In the genomic region with DNA sequence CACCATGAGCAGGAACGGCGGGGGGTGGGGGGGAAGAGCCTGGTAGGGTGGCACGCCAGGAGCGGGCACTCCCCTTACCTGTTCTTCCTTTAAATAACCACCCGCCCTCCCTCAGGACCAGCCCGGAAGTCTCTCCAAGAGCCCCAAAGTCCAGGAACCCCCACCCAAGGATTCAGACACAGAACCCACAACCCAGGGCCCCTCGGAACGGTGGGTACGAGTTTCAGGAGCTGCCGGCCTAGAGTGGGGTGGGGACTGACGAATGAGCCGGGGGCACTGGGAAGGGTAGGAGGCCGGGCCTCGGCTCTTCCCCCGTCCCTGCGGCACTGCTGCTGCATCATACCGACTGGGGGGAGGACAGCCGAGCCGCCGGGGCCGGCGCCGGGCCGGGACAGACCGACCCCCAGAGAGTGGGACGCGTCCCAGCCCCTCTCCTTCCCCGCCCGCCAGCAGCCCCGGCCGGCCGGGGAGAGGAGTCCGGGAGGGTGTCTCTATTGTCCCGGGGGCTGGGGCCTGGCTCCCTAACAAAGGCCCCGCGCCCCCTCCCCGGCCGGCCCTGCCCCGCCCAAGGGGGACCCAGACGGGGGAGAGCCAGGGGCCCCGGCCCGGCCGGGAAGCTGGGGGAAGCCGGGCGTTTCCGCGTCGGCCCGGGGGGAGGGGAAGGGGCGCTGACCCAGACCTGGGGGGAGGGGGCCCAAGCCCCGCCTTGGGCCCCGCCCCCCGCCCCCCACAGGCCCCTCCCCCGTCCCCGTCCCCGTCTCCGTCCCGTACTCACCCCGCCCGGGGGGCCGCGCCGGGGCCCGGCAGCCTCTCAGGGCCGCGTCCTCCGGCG, we compare ENCODE assay signal across 8 cellular contexts. TPM values are rescaled to one million over a fixed set of nuclear protein-coding genes. Genes with fewer than 3 reads are reported as not detected.
DNase-seq lines count a peak whose midpoint lies in the region; ATAC-seq and TF ChIP-seq lines count a peak whose summit lies in the region.

No MANE protein-coding gene starts in this region.

- H3K27me3 Mint-ChIP-seq in activated naive CD4-positive, alpha-beta T cell treated with anti-CD3 and anti-CD28 coated beads, Interleukin-2, amount 50 U/mL, for 24 hours = no peaks in the 10 kb centered on the region

- 0 out of 2 replicates have a peak, but pooled peaks have one; percentile 8 for TF ChIP-seq POLR2A in Raji (IDR thresholded peaks at IDR 0.05; ENCODE audit: insufficient read depth, low read depth, low read length)

- intact Hi-C loops in head of caudate nucleus (cut with DNase I) = no loop called here

- H3K36me3 Mint-ChIP-seq in activated naive CD4-positive, alpha-beta T cell treated with anti-CD3 and anti-CD28 coated beads, Interleukin-2, amount 50 U/mL, for 24 hours = peaks cover 4% of the 10 kb centered on the region

- peak overlapping the region; percentile 62 for H3K27ac Mint-ChIP-seq in activated naive CD4-positive, alpha-beta T cell treated with anti-CD3 and anti-CD28 coated beads, Interleukin-2, amount 50 U/mL, for 24 hours

- DNase-seq in Ammon's horn (ENCODE audit: low spot score) = peak; percentile 40
- peak; percentile 88 for DNase-seq in GM19238 (ENCODE audit: insufficient read length, low spot score)
- peak in 27 of 42 donors; percentile 17 to 68 (median 41) for DNase-seq in head of caudate nucleus
- DNase-seq in occipital lobe (lab: John Stamatoyannopoulos, UW) = peak; percentile 15
- no peak for DNase-seq in putamen (ENCODE audit: low spot score)

- peak; percentile 20 for ATAC-seq in HG03196 (IDR thresholded peaks at IDR 0.05; ENCODE audit: unreplicated experiment)

- H3K4me1 Mint-ChIP-seq in activated naive CD4-positive, alpha-beta T cell treated with anti-CD3 and anti-CD28 coated beads, Interleukin-2, amount 50 U/mL, for 24 hours = peaks cover 48% of the 10 kb centered on the region

- H3K9me3 Mint-ChIP-seq in activated naive CD4-positive, alpha-beta T cell treated with anti-CD3 and anti-CD28 coated beads, Interleukin-2, amount 50 U/mL, for 24 hours = no peaks in the 10 kb centered on the region

- peak overlapping the region; percentile 86 for H3K4me3 Mint-ChIP-seq in activated naive CD4-positive, alpha-beta T cell treated with anti-CD3 and anti-CD28 coated beads, Interleukin-2, amount 50 U/mL, for 24 hours

RNA-seq across cellular contexts. Expression of gene ATXN7L3, which starts 0.7 kb away (rescaled TPM):
- total RNA-seq in occipital lobe = 66.0 TPM

RNA-seq across cellular contexts. Expression of gene TMUB2, which starts 12.2 kb away (rescaled TPM):
- total RNA-seq in occipital lobe = 26.0 TPM

RNA-seq across cellular contexts. Expression of gene UBTF, which starts 20.5 kb away (rescaled TPM):
- 73.3 TPM for total RNA-seq in occipital lobe

RNA-seq across cellular contexts. Expression of gene ASB16, which starts 28.4 kb away (rescaled TPM):
- total RNA-seq in occipital lobe = not detected

RNA-seq across cellular contexts. Expression of gene HROB, which starts 57.2 kb away (rescaled TPM):
- 0.78 TPM for total RNA-seq in occipital lobe
